In the genomic region with DNA sequence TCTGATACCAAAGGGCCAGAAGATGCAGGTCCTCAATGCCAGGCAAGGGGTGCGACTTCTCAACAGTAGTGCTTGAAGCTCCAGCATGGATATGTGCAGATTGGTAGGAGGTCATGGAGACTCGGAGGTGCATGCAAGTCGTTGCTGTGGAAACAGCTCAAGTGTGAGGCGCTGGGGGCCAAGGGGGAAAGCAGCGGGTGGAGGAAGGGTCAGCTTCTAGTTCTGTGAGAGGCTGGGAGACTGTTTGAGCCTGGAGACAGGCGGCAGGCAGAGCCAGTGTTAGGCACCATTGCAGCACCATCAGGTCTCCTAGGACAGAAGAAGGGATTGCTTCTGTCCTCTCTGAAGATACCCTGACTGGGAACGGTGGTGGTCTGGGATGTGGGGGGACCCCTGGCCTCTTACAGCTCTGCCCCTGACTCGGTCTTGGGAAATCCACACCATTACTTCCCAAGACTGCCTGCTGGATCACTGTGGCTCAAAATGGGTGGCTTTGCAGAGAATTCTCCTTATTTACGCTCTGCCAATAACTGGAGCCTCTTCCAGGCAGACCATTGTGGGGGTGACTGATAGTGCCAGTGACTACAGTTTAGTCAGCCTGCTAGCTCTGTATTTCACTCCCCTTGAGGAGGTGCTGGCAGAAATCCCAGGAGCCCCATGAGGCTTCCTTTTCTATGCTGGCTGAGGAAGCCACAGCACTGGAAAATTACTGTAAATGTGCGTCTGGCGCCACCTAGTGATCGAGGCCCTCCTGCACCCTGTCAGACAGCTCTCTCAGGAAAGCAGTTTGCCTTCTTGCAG, we compare ENCODE assay signal across 8 cellular contexts. TPM values are rescaled to one million over a fixed set of nuclear protein-coding genes. Genes with fewer than 3 reads are reported as not detected.
DNase-seq lines count a peak whose midpoint lies in the region; ATAC-seq and TF ChIP-seq lines count a peak whose summit lies in the region.

No MANE protein-coding gene starts in this region.

- 58% methylated on average over 12 of the region's 12 CpGs for WGBS in liver

- H3K4me1 ChIP-seq in liver (ENCODE audit: control insufficient read depth in 4 of 4, insufficient read depth in 4 of 4, low read length in 3 of 4) = no peaks in the 10 kb centered on the region

- ATAC-seq in HG03175 (IDR thresholded peaks at IDR 0.05; ENCODE audit: unreplicated experiment) = peak; percentile 70
- no peak for ATAC-seq in HG03457 (IDR thresholded peaks at IDR 0.05; ENCODE audit: unreplicated experiment)

- no peaks in the 10 kb centered on the region for H3K27me3 ChIP-seq in liver (ENCODE audit: control insufficient read depth in 4 of 4, insufficient read depth in 4 of 4, low read length in 3 of 4)

- H3K27ac ChIP-seq in coronary artery (peak overlapping the region in 1 of 2 donors; percentile 35), liver (ENCODE audit: low read depth in 1 of 2, low read length in 2 of 2) (no peak overlapping the region)

- peak; percentile 93 for TF ChIP-seq CTCF in GM12865 (IDR thresholded peaks at IDR 0.05; ENCODE audit: insufficient read depth, low read depth, low read length, missing control alignments)
- TF ChIP-seq CTCF in coronary artery (IDR thresholded peaks at IDR 0.05) = peak; percentile 86
- peak; percentile 87 for TF ChIP-seq CTCF in liver (IDR thresholded peaks at IDR 0.05; ENCODE audit: low read depth, low read length, missing input control)

- no peak overlapping the region for H3K9ac ChIP-seq in liver (ENCODE audit: low read depth in 1 of 2, low read length in 2 of 2)

- H3K36me3 ChIP-seq in liver (ENCODE audit: control insufficient read depth in 4 of 4, insufficient read depth in 3 of 4, low read depth in 1 of 4, low read length in 3 of 4) = no peaks in the 10 kb centered on the region

- peak; percentile 71 for DNase-seq in GM12865 (ENCODE audit: low read depth)
- peak; percentile 86 for DNase-seq in NCI-H446 treated with DMSO at 0.1 percent for 48 hours (lab: John Stamatoyannopoulos, UW)
- DNase-seq in activated CD4-positive, alpha-beta T cell treated with anti-CD3 and anti-CD28 coated beads for 48 hours = peak; percentile 81
- peak; percentile 85 for DNase-seq in coronary artery (ENCODE audit: low spot score)
- DNase-seq in stimulated activated CD8-positive, alpha-beta memory T cell treated with anti-CD3 and anti-CD28 coated beads, Interleukin-12 subunit alpha, Interleukin-12 subunit beta, amount 100 ng/mL, for 1 hour (ENCODE audit: low read depth) = peak; percentile 39

- peaks cover 2 to 12% (median 6%) of the 10 kb centered on the region in 4 donors for H3K9me3 ChIP-seq in liver (ENCODE audit: control insufficient read depth in 4 of 4, low read length in 3 of 4)

- TF ChIP-seq RAD21 in liver (IDR thresholded peaks at IDR 0.05) = peak; percentile 88 to 92

- H3K4me3 ChIP-seq in GM12865 (ENCODE audit: low read depth, low read length) = no peak overlapping the region
- no peak overlapping the region for H3K4me3 ChIP-seq in coronary artery
- no peak overlapping the region for H3K4me3 ChIP-seq in liver (ENCODE audit: low read depth in 1 of 3, low read length in 3 of 3)

TF ChIP-seq in liver, 16 proteins besides CTCF, POLR2A, EP300 and RAD21:
- peak; percentile 13 for TF ChIP-seq SP1 (IDR thresholded peaks at IDR 0.05)
- no peak for TF ChIP-seq RXRA (IDR thresholded peaks at IDR 0.05)

RNA-seq across cellular contexts. Expression of a gene that starts 46.3 kb away (rescaled TPM):
- total RNA-seq in liver = 1 to 10 TPM; 4.3 to 6.8 TPM
- polyA plus RNA-seq in liver = 1 to 10 TPM; 2.5 to 2.8 TPM
